Comparison of ENCODE assay signal across 34 cellular contexts in the genomic region with DNA sequence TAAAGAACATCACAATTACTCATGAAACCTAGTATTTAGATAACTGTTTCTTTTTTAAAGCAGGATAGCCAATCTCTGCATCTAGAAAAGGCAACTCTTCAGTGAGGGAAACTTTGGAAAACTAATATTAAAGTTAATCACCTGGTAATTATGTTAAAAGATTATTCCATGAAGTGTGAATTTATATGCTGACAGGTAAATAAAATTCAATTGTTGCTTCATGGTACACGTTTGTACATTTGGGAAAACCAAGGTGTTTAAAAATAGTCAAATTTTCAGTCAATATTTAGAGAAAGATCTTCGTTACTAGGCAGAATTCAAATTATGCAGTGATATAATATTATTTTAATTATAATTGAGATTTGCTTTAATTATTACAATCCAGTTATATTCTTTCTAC.
"Had no signal": no experiment of that assay in that cellular context is flagged by ENCODE, and none has a peak within 500 bp of the region (broad histone marks: within the 10 kb centered on the region; RNA-seq: fewer than 3 reads in every experiment).

No MANE protein-coding gene starts in this region.

- H3K9me3 ChIP-seq: adrenal gland, ascending aorta, body of pancreas, breast epithelium had no signal

- FAIRE-seq: astrocyte, bronchial epithelial cell had no signal

- ATAC-seq: activated naive CD4-positive, alpha-beta T cell treated with anti-CD3 and anti-CD28 coated beads, Interleukin-2, amount 50 U/mL, for 72 hours; activated naive CD8-positive, alpha-beta T cell treated with anti-CD3 and anti-CD28 coated beads, Interleukin-2, amount 50 U/mL, for 24 hours; activated T-cell treated with anti-CD3 and anti-CD28 coated beads, Interleukin-2, amount 50 U/mL, for 4 hours; activated T-cell treated with anti-CD3 and anti-CD28 coated beads, Interleukin-2, amount 50 U/mL, for 72 hours; activated T-helper 17 cell treated with anti-CD3 and anti-CD28 coated beads, Interleukin-2, amount 50 U/mL, for 72 hours; body of pancreas had no signal

- H3K36me3 ChIP-seq: adrenal gland, ascending aorta, brain microvascular endothelial cell, breast epithelium, cardiac muscle cell had no signal

- H3K27ac ChIP-seq: adrenal gland, ascending aorta, body of pancreas, brain microvascular endothelial cell, breast epithelium, cardiac muscle cell had no signal

- H3K4me1 ChIP-seq: adrenal gland, ascending aorta, body of pancreas, breast epithelium had no signal

- DNase-seq: activated effector memory CD4-positive, alpha-beta T cell treated with anti-CD3 and anti-CD28 coated beads, Interleukin-2, amount 50 U/mL, for 16 hours; activated effector memory CD4-positive, alpha-beta T cell treated with Interleukin-2 at 50 U/mL for 16 hours; activated gamma-delta T cell; activated gamma-delta T cell treated with Interleukin-2 at 50 U/mL for 16 hours; activated naive CD4-positive, alpha-beta T cell; activated naive CD4-positive, alpha-beta T cell treated with anti-CD3 and anti-CD28 coated beads for 36 hours; activated naive CD4-positive, alpha-beta T cell treated with anti-CD3 and anti-CD28 coated beads, Interleukin-2, amount 10 ng/mL, durations not matched to agents 7 days and 5 days; activated naive CD4-positive, alpha-beta T cell treated with anti-CD3 and anti-CD28 coated beads, Interleukin-2, amount 50 U/mL, for 16 hours; activated naive CD4-positive, alpha-beta T cell treated with Interleukin-2 at 50 U/mL for 16 hours; activated naive CD8-positive, alpha-beta T cell treated with anti-CD3 and anti-CD28 coated beads for 36 hours; activated naive CD8-positive, alpha-beta T cell treated with anti-CD3 and anti-CD28 coated beads, Interleukin-2, amount 10 ng/mL, durations not matched to agents 7 days and 5 days; activated naive CD8-positive, alpha-beta T cell treated with anti-CD3 and anti-CD28 coated beads, Interleukin-2, amount 50 U/mL, for 24 hours; activated T-cell treated with anti-CD3 and anti-CD28 coated beads, Interleukin-2, amount 50 U/mL, for 1 hour; activated T-cell treated with anti-CD3 and anti-CD28 coated beads, Interleukin-2, amount 50 U/mL, for 24 hours; activated T-cell treated with anti-CD3 and anti-CD28 coated beads, Interleukin-2, amount 50 U/mL, for 4 hours; activated T-cell treated with anti-CD3 and anti-CD28 coated beads, Interleukin-2, amount 50 U/mL, for 48 hours; activated T-cell treated with anti-CD3 and anti-CD28 coated beads, Interleukin-2, amount 50 U/mL, for 72 hours; adrenal gland; amniotic stem cell; amygdala; anterior cingulate cortex; aorta; body of pancreas; brain microvascular endothelial cell; caudate nucleus; central memory CD4-positive, alpha-beta T cell; cerebellar nuclear complex had no signal

- H3K27me3 ChIP-seq: adrenal gland, ascending aorta, body of pancreas, brain microvascular endothelial cell, breast epithelium, cardiac muscle cell had no signal

- H3K4me3 ChIP-seq: adrenal gland, ascending aorta, body of pancreas, breast epithelium, cardiac muscle cell had no signal
